Comparison of ENCODE assay signal across 15 cellular contexts in the genomic region with DNA sequence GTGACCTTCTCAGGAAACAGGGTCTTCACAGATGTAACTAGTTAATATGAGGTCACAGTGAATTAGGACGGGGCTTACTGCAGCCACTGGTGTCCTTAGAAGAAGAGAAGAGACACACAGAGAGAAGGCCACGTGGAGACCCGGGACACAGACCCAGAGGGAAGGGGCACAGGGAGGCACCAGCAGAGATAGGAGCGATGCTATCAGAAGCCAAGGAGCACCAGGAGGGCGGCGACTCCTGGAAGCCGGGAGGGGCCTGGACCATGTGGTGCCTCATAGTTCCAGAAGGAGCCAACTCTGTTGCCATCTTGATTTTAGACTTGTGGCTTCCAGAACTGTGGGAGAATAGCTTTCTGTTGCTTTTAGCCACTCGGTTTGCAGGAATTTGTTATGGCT.
A peak's percentile ranks its signal among the peaks of the same experiment; 100 is the strongest.
DNase-seq lines count a peak whose midpoint lies in the region; TF ChIP-seq lines count a peak whose summit lies in the region.
"Had no signal": no experiment of that assay in that cellular context is flagged by ENCODE, and none has a peak within 500 bp of the region (broad histone marks: within the 10 kb centered on the region; RNA-seq: fewer than 3 reads in every experiment).

No MANE protein-coding gene starts in this region.

- H3K36me3 Mint-ChIP-seq in endodermal cell (ENCODE audit: low read depth), result no peaks in the 10 kb centered on the region
- H3K36me3 Mint-ChIP-seq in osteocyte (ENCODE audit: unreplicated experiment), result no peaks in the 10 kb centered on the region
- H3K36me3 Mint-ChIP-seq in MCF 10A (ENCODE audit: insufficient read depth, unreplicated experiment), result no peaks in the 10 kb centered on the region
- no peaks in the 10 kb centered on the region for H3K36me3 Mint-ChIP-seq in activated naive CD8-positive, alpha-beta T cell treated with anti-CD3 and anti-CD28 coated beads for 36 hours

- H3K4me3 Mint-ChIP-seq in endodermal cell (no peak overlapping the region), osteocyte (ENCODE audit: unreplicated experiment) (no peak overlapping the region), MCF 10A (ENCODE audit: unreplicated experiment) (no peak overlapping the region)
- H3K4me3 Mint-ChIP-seq in activated naive CD8-positive, alpha-beta T cell treated with anti-CD3 and anti-CD28 coated beads for 36 hours, result no peak overlapping the region
- H3K4me3 Mint-ChIP-seq: CD4-positive, alpha-beta T cell had no signal

- H3K27ac ChIP-seq in endodermal cell (ENCODE audit: low read depth, low read length) (no peak overlapping the region), left ventricle myocardium inferior (replicated peaks) (no peak overlapping the region)
- H3K27ac ChIP-seq: BLaER1 treated with 17β-estradiol and CSF1 and Interleukin-3, amounts not matched to agents 10 nM and 100 nM; GM23248 had no signal

- H3K27ac Mint-ChIP-seq in endodermal cell, result no peak overlapping the region
- no peak overlapping the region for H3K27ac Mint-ChIP-seq in osteocyte (ENCODE audit: unreplicated experiment)
- no peak overlapping the region for H3K27ac Mint-ChIP-seq in MCF 10A (ENCODE audit: low read depth, unreplicated experiment)
- H3K27ac Mint-ChIP-seq in activated naive CD8-positive, alpha-beta T cell treated with anti-CD3 and anti-CD28 coated beads for 36 hours, result no peak overlapping the region
- H3K27ac Mint-ChIP-seq: CD4-positive, alpha-beta T cell had no signal

- H3K4me1 ChIP-seq in endodermal cell (ENCODE audit: control insufficient read depth, insufficient read depth, low read length) (no peaks in the 10 kb centered on the region), left ventricle myocardium inferior (no peaks in the 10 kb centered on the region)

- 89 to 93% methylated on average over 7 to 8 of the region's 8 CpGs for WGBS in endodermal cell (ENCODE audit: insufficient coverage in 1 of 2, insufficient read length in 1 of 2), 2 experiments

- CTCF ChIA-PET in MCF 10A (lab: Yijun Ruan, JAX), result no interaction called here

- DNase-seq in activated effector memory CD4-positive, alpha-beta T cell treated with anti-CD3 and anti-CD28 coated beads, Interleukin-2, amount 50 U/mL, for 16 hours, result peak; percentile 10
- no peak for DNase-seq in activated effector memory CD4-positive, alpha-beta T cell treated with Interleukin-2 at 50 U/mL for 16 hours
- DNase-seq in endodermal cell, result peak; percentile 25
- DNase-seq in osteocyte (ENCODE audit: extremely low spot score, unreplicated experiment), result peak; percentile 62
- no peak for DNase-seq in RKO (ENCODE audit: low spot score)
- DNase-seq in MCF 10A (ENCODE audit: unreplicated experiment), result no peak
- no peak for DNase-seq in activated naive CD8-positive, alpha-beta T cell treated with anti-CD3 and anti-CD28 coated beads for 36 hours
- DNase-seq in left ventricle myocardium inferior, result no peak
- DNase-seq: ACHN; Calu3; CD4-positive, alpha-beta T cell; DMS 273 treated with DMSO at 0.1 percent for 48 hours; GM23248 had no signal

- H3K4me3 ChIP-seq in endodermal cell (ENCODE audit: low read length) (no peak overlapping the region), left ventricle myocardium inferior (no peak overlapping the region)
- H3K4me3 ChIP-seq: BLaER1 treated with 17β-estradiol and CSF1 and Interleukin-3, amounts not matched to agents 10 nM and 100 nM; GM12878; GM23248 had no signal

- H3K9ac ChIP-seq in endodermal cell (ENCODE audit: extremely low read depth, low read length, poor library complexity, severe bottlenecking), result no peak overlapping the region
- H3K9ac ChIP-seq: BLaER1 treated with 17β-estradiol and CSF1 and Interleukin-3, amounts not matched to agents 10 nM and 100 nM; GM23248 had no signal

- no peaks in the 10 kb centered on the region for H3K9me3 Mint-ChIP-seq in endodermal cell
- H3K9me3 Mint-ChIP-seq in osteocyte (ENCODE audit: unreplicated experiment), result peaks cover 25% of the 10 kb centered on the region
- peaks cover 31% of the 10 kb centered on the region for H3K9me3 Mint-ChIP-seq in MCF 10A (ENCODE audit: unreplicated experiment)
- no peaks in the 10 kb centered on the region for H3K9me3 Mint-ChIP-seq in activated naive CD8-positive, alpha-beta T cell treated with anti-CD3 and anti-CD28 coated beads for 36 hours
- H3K9me3 Mint-ChIP-seq: CD4-positive, alpha-beta T cell had no signal

- POLR2A ChIA-PET in MCF 10A (lab: Yijun Ruan, JAX), result no interaction called here

- H3K4me1 Mint-ChIP-seq in endodermal cell (no peaks in the 10 kb centered on the region), osteocyte (ENCODE audit: unreplicated experiment) (no peaks in the 10 kb centered on the region), MCF 10A (ENCODE audit: insufficient read depth, unreplicated experiment) (no peaks in the 10 kb centered on the region)
- no peaks in the 10 kb centered on the region for H3K4me1 Mint-ChIP-seq in activated naive CD8-positive, alpha-beta T cell treated with anti-CD3 and anti-CD28 coated beads for 36 hours

- TF ChIP-seq CTCF in endodermal cell (conservative IDR thresholded peaks at IDR 0.05), result no peak
- no peak for TF ChIP-seq CTCF in osteocyte (IDR thresholded peaks at IDR 0.05)
- TF ChIP-seq CTCF in MCF 10A (IDR thresholded peaks at IDR 0.05; ENCODE audit: unreplicated experiment), result no peak
- no peak for TF ChIP-seq CTCF in left ventricle myocardium inferior (IDR thresholded peaks at IDR 0.05; ENCODE audit: borderline replicate concordance)

- H3K27me3 ChIP-seq in endodermal cell (ENCODE audit: control insufficient read depth, insufficient read depth, low read length, poor library complexity, severe bottlenecking), result no peaks in the 10 kb centered on the region
- H3K27me3 ChIP-seq in left ventricle myocardium inferior (ENCODE audit: low read depth), result peaks cover 66% of the 10 kb centered on the region
- H3K27me3 ChIP-seq: BLaER1 treated with 17β-estradiol and CSF1 and Interleukin-3, amounts not matched to agents 10 nM and 100 nM had no signal

- H3K9me3 ChIP-seq in endodermal cell (ENCODE audit: control insufficient read depth, low read length), result no peaks in the 10 kb centered on the region
- no peaks in the 10 kb centered on the region for H3K9me3 ChIP-seq in left ventricle myocardium inferior (replicated peaks)

- intact Hi-C loops in MCF 10A (cut with micrococcal nuclease) (no loop called here), left ventricle myocardium inferior (cut with micrococcal nuclease) (no loop called here)

- no TSS peak for BruUV-seq in MCF 10A (replicated peaks; lab: Mats Ljungman, UMichigan)

- no peaks in the 10 kb centered on the region for H3K27me3 Mint-ChIP-seq in endodermal cell (ENCODE audit: insufficient read depth)
- no peaks in the 10 kb centered on the region for H3K27me3 Mint-ChIP-seq in osteocyte (ENCODE audit: unreplicated experiment)
- no peaks in the 10 kb centered on the region for H3K27me3 Mint-ChIP-seq in MCF 10A (ENCODE audit: insufficient read depth, unreplicated experiment)
- no peaks in the 10 kb centered on the region for H3K27me3 Mint-ChIP-seq in activated naive CD8-positive, alpha-beta T cell treated with anti-CD3 and anti-CD28 coated beads for 36 hours
- H3K27me3 Mint-ChIP-seq: CD4-positive, alpha-beta T cell had no signal

- H3K36me3 ChIP-seq in endodermal cell (ENCODE audit: control insufficient read depth, insufficient read depth, low read length), result no peaks in the 10 kb centered on the region
- H3K36me3 ChIP-seq in left ventricle myocardium inferior, result no peaks in the 10 kb centered on the region
- H3K36me3 ChIP-seq: BLaER1 treated with 17β-estradiol and CSF1 and Interleukin-3, amounts not matched to agents 10 nM and 100 nM had no signal

Comparison
In these comparisons a context has a peak if more than half of its experiments do, and no peak if none do; other contexts are left out.
1. DNase-seq: peak in activated effector memory CD4-positive, alpha-beta T cell treated with anti-CD3 and anti-CD28 coated beads, Interleukin-2, amount 50 U/mL, for 16 hours (single experiment), endodermal cell (single experiment) and osteocyte (single experiment); none in activated effector memory CD4-positive, alpha-beta T cell treated with Interleukin-2 at 50 U/mL for 16 hours (single experiment), RKO (single experiment), MCF 10A (single experiment), activated naive CD8-positive, alpha-beta T cell treated with anti-CD3 and anti-CD28 coated beads for 36 hours (single experiment) and left ventricle myocardium inferior (single experiment).